In genomic region chr3:14179114-14179465, GRCh38 we compare ENCODE assay signal across 8 cellular contexts. TPM values are rescaled to one million over a fixed set of nuclear protein-coding genes. Genes with fewer than 3 reads are reported as not detected.
DNase-seq lines count a peak whose midpoint lies in the region; ATAC-seq, FAIRE-seq and TF ChIP-seq lines count a peak whose summit lies in the region.

No MANE protein-coding gene starts in this region.

- intact Hi-C loops in activated B cell treated with CpG ODN at 0.5 μM for 24 hours (cut with micrococcal nuclease) = loop anchor here (2.0 to 10.0 kb wide), 3 partner anchors 684 to 1697 kb away; partner anchors contain the start of genes MKRN2 and TSEN2

- POLR2A ChIA-PET in activated B cell treated with CpG ODN at 0.5 μM for 24 hours (lab: Charles Lee) = interaction anchor here (0.8 to 3.4 kb wide), 13 partner anchors 19 to 920 kb away, joined by 3 to 61 read pairs (median 5); partner anchors contain the start of genes CCDC174, CHCHD4, RBSN and SLC6A6

- in situ Hi-C loops in HAP-1 (cut with MboI; ENCODE audit: low sequenced_read_pairs) = no loop called here

- peaks cover 38% of the 10 kb centered on the region for H3K36me3 Mint-ChIP-seq in activated B cell treated with CpG ODN at 0.5 μM for 24 hours (ENCODE audit: low read depth)

- peak overlapping the region; percentile 98 for H3K27ac Mint-ChIP-seq in activated B cell treated with CpG ODN at 0.5 μM for 24 hours

- no peak for DNase-seq in HAP-1 (ENCODE audit: low spot score in 2 of 2)
- DNase-seq in activated B cell treated with CpG ODN at 0.5 μM for 24 hours = no peak
- peak; percentile 1 for DNase-seq in globus pallidus (ENCODE audit: low spot score)
- DNase-seq in NCI-H1694 (lab: John Stamatoyannopoulos, UW) = no peak
- DNase-seq in H54 (ENCODE audit: insufficient read length, low spot score) = no peak

- FAIRE-seq in H54 (lab: Jason Lieb, UNC) = no peak

- H3K36me3 ChIP-seq in HAP-1 (replicated peaks) = peaks cover 36% of the 10 kb centered on the region
- peaks cover 5 to 17% (median 15%) of the 10 kb centered on the region in 3 donors for H3K36me3 ChIP-seq in skeletal muscle tissue (ENCODE audit: control insufficient read depth in 3 of 3, insufficient read depth in 3 of 3, low read length in 3 of 3)

- no peaks in the 10 kb centered on the region for H3K9me3 ChIP-seq in HAP-1
- no peaks in the 10 kb centered on the region for H3K9me3 ChIP-seq in skeletal muscle tissue (ENCODE audit: control insufficient read depth in 3 of 3, low read length in 3 of 3)

- H3K27me3 Mint-ChIP-seq in activated B cell treated with CpG ODN at 0.5 μM for 24 hours = no peaks in the 10 kb centered on the region

- CTCF ChIA-PET in activated B cell treated with CpG ODN at 0.5 μM for 24 hours (lab: Charles Lee) = interaction anchor here (1.1 to 1.9 kb wide), 4 partner anchors 24 to 283 kb away, joined by 3 to 7 read pairs (median 4); partner anchors contain the start of genes CHCHD4 and TMEM43

- H3K9me3 Mint-ChIP-seq in activated B cell treated with CpG ODN at 0.5 μM for 24 hours = no peaks in the 10 kb centered on the region

- H3K4me3 ChIP-seq in HAP-1 (peak overlapping the region; percentile 61), skeletal muscle tissue (ENCODE audit: low read length in 3 of 3) (peak overlapping the region; percentile 79 to 99 (median 88))

- H3K4me1 ChIP-seq in HAP-1 (peaks cover 26% of the 10 kb centered on the region), skeletal muscle tissue (ENCODE audit: control insufficient read depth in 3 of 3, insufficient read depth in 3 of 3, low read length in 3 of 3) (peaks cover 5 to 31% (median 18%) of the 10 kb centered on the region in 3 donors)

- H3K4me3 Mint-ChIP-seq in activated B cell treated with CpG ODN at 0.5 μM for 24 hours = peak overlapping the region; percentile 97

- H3K27me3 ChIP-seq in HAP-1 (ENCODE audit: low read depth) (no peaks in the 10 kb centered on the region), skeletal muscle tissue (ENCODE audit: control insufficient read depth in 3 of 3, insufficient read depth in 3 of 3, low read length in 3 of 3) (no peaks in the 10 kb centered on the region)

- ATAC-seq in activated B cell treated with CpG ODN at 0.5 μM for 24 hours (ENCODE audit: low read depth) (no peak), GM21529 (IDR thresholded peaks at IDR 0.05; ENCODE audit: unreplicated experiment) (no peak), HG03196 (IDR thresholded peaks at IDR 0.05; ENCODE audit: unreplicated experiment) (no peak)

- TF ChIP-seq CTCF in activated B cell treated with CpG ODN at 0.5 μM for 24 hours (IDR thresholded peaks at IDR 0.05) = no peak

- peak overlapping the region; percentile 91 for H3K27ac ChIP-seq in skeletal muscle tissue (ENCODE audit: low read depth, low read length)

- peak overlapping the region; percentile 91 to 94 (median 92) for H3K9ac ChIP-seq in skeletal muscle tissue (ENCODE audit: low read depth in 1 of 3, low read length in 3 of 3)

- no peak for TF ChIP-seq POLR2A in H54 (IDR thresholded peaks at IDR 0.05; ENCODE audit: low read depth, low read length)

- peaks cover 63% of the 10 kb centered on the region for H3K4me1 Mint-ChIP-seq in activated B cell treated with CpG ODN at 0.5 μM for 24 hours

RNA-seq across cellular contexts. Expression of gene LSM3, which starts 0.5 kb away (rescaled TPM):
- 12.9 and 14.2 TPM in 2 replicates for total RNA-seq in activated B cell treated with CpG ODN at 0.5 μM for 24 hours
- 14.6 TPM for total RNA-seq in skeletal muscle tissue

RNA-seq across cellular contexts. Expression of gene XPC, which starts 0.7 kb away (rescaled TPM):
- 35.4 and 35.6 TPM in 2 replicates for total RNA-seq in activated B cell treated with CpG ODN at 0.5 μM for 24 hours
- total RNA-seq in skeletal muscle tissue = 14.6 TPM

RNA-seq across cellular contexts. Expression of gene TMEM43, which starts 54.2 kb away (rescaled TPM):
- 30.7 and 32.3 TPM in 2 replicates for total RNA-seq in activated B cell treated with CpG ODN at 0.5 μM for 24 hours
- 39.7 TPM for total RNA-seq in skeletal muscle tissue

RNA-seq across cellular contexts. Expression of gene CHCHD4, which starts 54.4 kb away (rescaled TPM):
- total RNA-seq in activated B cell treated with CpG ODN at 0.5 μM for 24 hours = 9.2 and 9.8 TPM in 2 replicates
- total RNA-seq in skeletal muscle tissue = 12.5 TPM
